In the genomic region with DNA sequence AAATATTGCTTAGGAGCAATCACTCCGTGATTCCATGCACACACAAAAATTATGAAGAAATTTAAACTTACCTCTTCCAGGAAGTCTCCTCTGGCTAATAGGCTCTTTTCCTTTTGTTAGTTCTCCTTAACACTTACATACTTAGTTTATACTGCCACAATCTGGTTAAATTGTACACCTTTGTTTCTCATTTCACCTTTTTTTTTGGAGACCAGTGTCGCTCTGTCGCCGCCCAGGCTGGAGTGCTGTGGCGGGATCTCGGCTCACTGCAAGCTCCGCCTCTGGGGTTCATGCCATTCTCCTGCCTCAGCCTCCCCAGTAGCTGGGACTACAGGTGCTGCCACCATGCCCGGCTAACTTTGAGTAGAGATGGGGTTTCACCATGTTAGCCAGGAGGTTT, we compare ENCODE assay signal across 15 cellular contexts. TPM values are rescaled to one million over a fixed set of nuclear protein-coding genes. Genes with fewer than 3 reads are reported as not detected.
"Had no signal": no experiment of that assay in that cellular context is flagged by ENCODE, and none has a peak within 500 bp of the region (broad histone marks: within the 10 kb centered on the region; RNA-seq: fewer than 3 reads in every experiment).

No MANE protein-coding gene starts in this region.

- H3K36me3 ChIP-seq: prostate gland had no signal

- H3K9me3 ChIP-seq: prostate gland, right lobe of liver, SK-N-SH, upper lobe of left lung had no signal

- H3K27ac Mint-ChIP-seq: activated CD4-positive, alpha-beta memory T cell treated with anti-CD3 and anti-CD28 coated beads, Interleukin-2, amount 10 ng/mL, durations not matched to agents 7 days and 5 days; activated T-cell treated with anti-CD3 and anti-CD28 coated beads, Interleukin-2, amount 50 U/mL, for 72 hours had no signal

- DNase-seq: activated CD4-positive, alpha-beta memory T cell treated with anti-CD3 and anti-CD28 coated beads, Interleukin-2, amount 10 ng/mL, durations not matched to agents 7 days and 5 days; activated CD4-positive, alpha-beta T cell treated with anti-CD3 and anti-CD28 coated beads for 4 hours; activated naive CD4-positive, alpha-beta T cell; activated T-cell treated with anti-CD3 and anti-CD28 coated beads, Interleukin-2, amount 50 U/mL, for 72 hours; midbrain; nucleus accumbens; right lobe of liver; SK-N-SH; stimulated activated naive CD8-positive, alpha-beta T cell treated with anti-CD3 and anti-CD28 coated beads, Interleukin-15, Interleukin-2, amounts not matched to agents 100 U/mL and 50 U/mL, for 24 hours; T-helper 1 cell; upper lobe of left lung had no signal

- ATAC-seq: activated T-cell treated with anti-CD3 and anti-CD28 coated beads, Interleukin-2, amount 50 U/mL, for 72 hours; right lobe of liver; stimulated activated naive CD8-positive, alpha-beta T cell treated with anti-CD3 and anti-CD28 coated beads, Interleukin-15, Interleukin-2, amounts not matched to agents 100 U/mL and 50 U/mL, for 24 hours had no signal

- H3K27ac ChIP-seq: cardiac muscle cell, prostate gland, right lobe of liver, upper lobe of left lung had no signal

- H3K9me3 Mint-ChIP-seq: activated CD4-positive, alpha-beta memory T cell treated with anti-CD3 and anti-CD28 coated beads, Interleukin-2, amount 10 ng/mL, durations not matched to agents 7 days and 5 days; activated T-cell treated with anti-CD3 and anti-CD28 coated beads, Interleukin-2, amount 50 U/mL, for 72 hours had no signal

- H3K27me3 Mint-ChIP-seq: activated CD4-positive, alpha-beta memory T cell treated with anti-CD3 and anti-CD28 coated beads, Interleukin-2, amount 10 ng/mL, durations not matched to agents 7 days and 5 days had no signal

- H3K4me3 ChIP-seq: cardiac muscle cell, prostate gland, right lobe of liver, upper lobe of left lung had no signal

- H3K27me3 ChIP-seq: cardiac muscle cell, right lobe of liver, upper lobe of left lung had no signal

- H3K9ac ChIP-seq: SK-N-SH had no signal

RNA-seq across cellular contexts. Expression of a gene that starts 30.5 kb away (rescaled TPM):
- total RNA-seq: cardiac muscle cell, lung microvascular endothelial cell, myocyte, prostate gland had no signal
